In genomic region chr20:60123652-60124051, GRCh38 we compare ENCODE assay signal across 21 cellular contexts.
DNase-seq lines count a peak whose midpoint lies in the region; ATAC-seq, FAIRE-seq and TF ChIP-seq lines count a peak whose summit lies in the region.
"Had no signal": no experiment of that assay in that cellular context is flagged by ENCODE, and none has a peak within 500 bp of the region (broad histone marks: within the 10 kb centered on the region; RNA-seq: fewer than 3 reads in every experiment).

No MANE protein-coding gene starts in this region.

- no peak overlapping the region for H3K4me3 Mint-ChIP-seq in activated T-cell treated with anti-CD3 and anti-CD28 coated beads, Interleukin-2, amount 50 U/mL, for 4 hours
- H3K4me3 Mint-ChIP-seq: B cell; CD8-positive, alpha-beta T cell; GM23338; IgD-negative memory B cell had no signal

- BruUV-seq in mammary epithelial cell (replicated peaks; lab: Mats Ljungman, UMichigan): no TSS peak

- CTCF ChIA-PET in mammary epithelial cell (lab: Charles Lee; ENCODE audit: low non-redundant PET): no interaction called here

- no peak overlapping the region for H3K4me3 ChIP-seq in mammary epithelial cell (replicated peaks in 1 of 3; ENCODE audit: insufficient read depth in 1 of 3, low read depth in 2 of 3, low read length in 3 of 3)
- H3K4me3 ChIP-seq: BLaER1 treated with 17β-estradiol and CSF1 and Interleukin-3, amounts not matched to agents 10 nM and 100 nM; GM12878; GM23338 had no signal

- no peaks in the 10 kb centered on the region for H3K9me3 Mint-ChIP-seq in activated T-cell treated with anti-CD3 and anti-CD28 coated beads, Interleukin-2, amount 50 U/mL, for 4 hours
- H3K9me3 Mint-ChIP-seq: CD8-positive, alpha-beta T cell; GM23338; IgD-negative memory B cell had no signal

- no peak overlapping the region for H2AFZ ChIP-seq in mammary epithelial cell (ENCODE audit: low read depth, low read length)
- H2AFZ ChIP-seq: GM23338 had no signal

- H3K27me3 Mint-ChIP-seq in activated T-cell treated with anti-CD3 and anti-CD28 coated beads, Interleukin-2, amount 50 U/mL, for 4 hours (ENCODE audit: low read depth): no peaks in the 10 kb centered on the region

- H3K27me3 ChIP-seq in mammary epithelial cell (ENCODE audit: insufficient read depth, low read length): no peaks in the 10 kb centered on the region
- peaks cover 52% of the 10 kb centered on the region for H3K27me3 ChIP-seq in foreskin keratinocyte
- H3K27me3 ChIP-seq: BLaER1 treated with 17β-estradiol and CSF1 and Interleukin-3, amounts not matched to agents 10 nM and 100 nM had no signal

- peak; percentile 84 for ATAC-seq in foreskin keratinocyte
- no peak for ATAC-seq in HG02571 (IDR thresholded peaks at IDR 0.05; ENCODE audit: unreplicated experiment)
- ATAC-seq in GM21447 (IDR thresholded peaks at IDR 0.05; ENCODE audit: unreplicated experiment): no peak
- ATAC-seq in activated T-cell treated with anti-CD3 and anti-CD28 coated beads, Interleukin-2, amount 50 U/mL, for 4 hours: no peak
- ATAC-seq: CD8-positive, alpha-beta T cell; GM12878; GM23338; HepG2 had no signal

- H4K20me1 ChIP-seq in mammary epithelial cell (ENCODE audit: insufficient read depth, low read length): no peaks in the 10 kb centered on the region

- H3K79me2 ChIP-seq in mammary epithelial cell (ENCODE audit: insufficient read depth, low read length): no peaks in the 10 kb centered on the region

- no peaks in the 10 kb centered on the region for H3K9me3 ChIP-seq in mammary epithelial cell (replicated peaks; ENCODE audit: insufficient read depth, low read length)

- peak overlapping the region; percentile 64 for H3K4me2 ChIP-seq in mammary epithelial cell (ENCODE audit: insufficient read depth, low read depth, low read length)
- H3K4me2 ChIP-seq: BLaER1 treated with 17β-estradiol and CSF1 and Interleukin-3, amounts not matched to agents 10 nM and 100 nM; GM23338 had no signal

- peaks cover 12% of the 10 kb centered on the region for H3K4me1 ChIP-seq in mammary epithelial cell (ENCODE audit: insufficient read depth, low read length)
- peaks cover 3% of the 10 kb centered on the region for H3K4me1 ChIP-seq in foreskin keratinocyte

- no peaks in the 10 kb centered on the region for H3K36me3 Mint-ChIP-seq in activated T-cell treated with anti-CD3 and anti-CD28 coated beads, Interleukin-2, amount 50 U/mL, for 4 hours (ENCODE audit: insufficient read depth)
- H3K36me3 Mint-ChIP-seq: CD8-positive, alpha-beta T cell; IgD-negative memory B cell had no signal

- in situ Hi-C loops in mammary epithelial cell (cut with MboI; ENCODE audit: low sequenced_read_pairs in 2 of 2): no loop called here

- peak; percentile 64 for FAIRE-seq in HTR-8/SVneo (lab: Jason Lieb, UNC)
- FAIRE-seq: GM12878, GM19239, H54, HepG2 had no signal

- DNase-seq in HTR-8/SVneo (ENCODE audit: insufficient read length, low spot score): no peak
- DNase-seq in M059J (ENCODE audit: low read depth): peak; percentile 44
- peak; percentile 94 for DNase-seq in mammary epithelial cell
- DNase-seq in foreskin keratinocyte: peak; percentile 88 to 91
- DNase-seq in activated T-cell treated with anti-CD3 and anti-CD28 coated beads, Interleukin-2, amount 50 U/mL, for 4 hours: no peak
- DNase-seq: 8988T; Calu3; CD8-positive, alpha-beta T cell; DMS79 treated with DMSO at 0.1 percent for 48 hours; GF-D8; HCEC 1CT had no signal

- peak overlapping the region; percentile 10 for H3K27ac ChIP-seq in mammary epithelial cell (ENCODE audit: insufficient read depth, low read depth, low read length)
- no peak overlapping the region for H3K27ac ChIP-seq in foreskin keratinocyte
- H3K27ac ChIP-seq: BLaER1 treated with 17β-estradiol and CSF1 and Interleukin-3, amounts not matched to agents 10 nM and 100 nM had no signal

- no peaks in the 10 kb centered on the region for H3K4me1 Mint-ChIP-seq in activated T-cell treated with anti-CD3 and anti-CD28 coated beads, Interleukin-2, amount 50 U/mL, for 4 hours (ENCODE audit: low read depth)
- H3K4me1 Mint-ChIP-seq: B cell, GM23338, IgD-negative memory B cell had no signal

- WGBS in mammary epithelial cell (ENCODE audit: low coverage, missing lambda C conversion rate): 8% methylated on average over 4 of the region's 4 CpGs

- no peaks in the 10 kb centered on the region for H3K36me3 ChIP-seq in mammary epithelial cell (ENCODE audit: insufficient read depth, low read length)

- TF ChIP-seq CTCF in mammary epithelial cell (conservative IDR thresholded peaks at IDR 0.05 in 1 of 2, IDR thresholded peaks at IDR 0.05 in 1 of 2; ENCODE audit: extremely low read depth in 1 of 2, insufficient read depth in 1 of 2, low read depth in 1 of 2, low read length in 2 of 2) (no peak), foreskin keratinocyte (conservative IDR thresholded peaks at IDR 0.05) (no peak)

- H3K9ac ChIP-seq in mammary epithelial cell (ENCODE audit: insufficient read depth, low read length): no peak overlapping the region
- H3K9ac ChIP-seq: BLaER1 treated with 17β-estradiol and CSF1 and Interleukin-3, amounts not matched to agents 10 nM and 100 nM had no signal

- intact Hi-C loops in mammary epithelial cell (cut with micrococcal nuclease): no loop called here

- dilution Hi-C loops in mammary epithelial cell (cut with HindIII; ENCODE audit: low sequenced_read_pairs): no loop called here

Comparison
In these comparisons a context has a peak if more than half of its experiments do, and no peak if none do; other contexts are left out.
1. DNase-seq: peak in M059J (single experiment), mammary epithelial cell (single experiment) and foreskin keratinocyte (2 of 2); none in HTR-8/SVneo (single experiment) and activated T-cell treated with anti-CD3 and anti-CD28 coated beads, Interleukin-2, amount 50 U/mL, for 4 hours (single experiment).